Comparison of ENCODE assay signal across 20 cellular contexts in genomic region chr4:140645614-140646412, GRCh38.
DNase-seq lines count a peak whose midpoint lies in the region; ATAC-seq and TF ChIP-seq lines count a peak whose summit lies in the region.
"Had no signal": no experiment of that assay in that cellular context is flagged by ENCODE, and none has a peak within 500 bp of the region (broad histone marks: within the 10 kb centered on the region; RNA-seq: fewer than 3 reads in every experiment).

No MANE protein-coding gene starts in this region.

- H3K4me1 Mint-ChIP-seq in chondrocyte (ENCODE audit: low read depth) (peaks cover 3% of the 10 kb centered on the region), type B pancreatic cell (ENCODE audit: unreplicated experiment) (peaks cover 26% of the 10 kb centered on the region), T-cell (no peaks in the 10 kb centered on the region)

- no peak overlapping the region for H3K4me3 Mint-ChIP-seq in chondrocyte (ENCODE audit: unreplicated experiment)
- H3K4me3 Mint-ChIP-seq in type B pancreatic cell: no peak overlapping the region
- no peak overlapping the region for H3K4me3 Mint-ChIP-seq in T-cell
- H3K4me3 Mint-ChIP-seq: CD4-positive, alpha-beta T cell; immature natural killer cell had no signal

- CTCF ChIA-PET in T-cell (lab: Charles Lee): interaction anchor here in 1 of 2 donors (0.5 kb wide), 1 partner anchor 1453 kb away, joined by 3 read pairs; no protein-coding TSS in a partner anchor

- H3K27ac Mint-ChIP-seq in chondrocyte (ENCODE audit: unreplicated experiment) (peak overlapping the region; percentile 4), type B pancreatic cell (peak overlapping the region; percentile 24), T-cell (no peak overlapping the region)
- H3K27ac Mint-ChIP-seq: CD4-positive, alpha-beta T cell; immature natural killer cell had no signal

- DNase-seq in DMS53 (lab: John Stamatoyannopoulos, UW) (peak; percentile 17), DMS53 treated with DMSO at 0.1 percent for 48 hours (lab: John Stamatoyannopoulos, UW; ENCODE audit: unreplicated experiment) (no peak), chondrocyte (ENCODE audit: low spot score) (no peak), type B pancreatic cell (ENCODE audit: extremely low spot score, unreplicated experiment) (no peak), T-cell (no peak), GM19238 (ENCODE audit: insufficient read length, low spot score) (no peak)
- no peak for DNase-seq in stimulated activated CD4-positive, alpha-beta T cell treated with anti-CD3 and anti-CD28 coated beads, Interleukin-1b, Interleukin-23, amount 100 ng/mL, for 48 hours
- DNase-seq: activated gamma-delta T cell; CD4-positive, alpha-beta T cell; effector CD4-positive, alpha-beta T cell; foreskin keratinocyte; GF-D8; H7; immature natural killer cell; Kasumi-1; retina; stimulated activated naive CD4-positive, alpha-beta T cell had no signal

- H3K27ac ChIP-seq in liver (ENCODE audit: low read depth in 1 of 2, low read length in 2 of 2): no peak overlapping the region
- H3K27ac ChIP-seq: 22Rv1, ascending aorta, foreskin keratinocyte had no signal

- ATAC-seq in T-cell (replicated peaks in 1 of 4): no peak
- ATAC-seq: foreskin keratinocyte had no signal

- H3K36me3 Mint-ChIP-seq in chondrocyte (ENCODE audit: low read depth): peaks cover 25% of the 10 kb centered on the region
- peaks cover 41% of the 10 kb centered on the region for H3K36me3 Mint-ChIP-seq in type B pancreatic cell
- no peaks in the 10 kb centered on the region for H3K36me3 Mint-ChIP-seq in T-cell
- H3K36me3 Mint-ChIP-seq: immature natural killer cell had no signal

- TF ChIP-seq RAD21 in liver (IDR thresholded peaks at IDR 0.05): no peak

- no peaks in the 10 kb centered on the region for H3K27me3 ChIP-seq in liver (ENCODE audit: control insufficient read depth in 4 of 4, insufficient read depth in 4 of 4, low read length in 3 of 4)
- H3K27me3 ChIP-seq: ascending aorta, foreskin keratinocyte had no signal

- 49% methylated on average over 9 of the region's 9 CpGs for WGBS in liver

- no peaks in the 10 kb centered on the region for H3K9me3 ChIP-seq in liver (ENCODE audit: control insufficient read depth in 4 of 4, low read length in 3 of 4)
- H3K9me3 ChIP-seq: ascending aorta had no signal

- peaks cover 0 to 5% (median 0%) of the 10 kb centered on the region in 4 donors for H3K36me3 ChIP-seq in liver (ENCODE audit: control insufficient read depth in 4 of 4, insufficient read depth in 3 of 4, low read depth in 1 of 4, low read length in 3 of 4)

- POLR2A ChIA-PET in T-cell (lab: Charles Lee): no interaction called here

- no peaks in the 10 kb centered on the region for H3K9me3 Mint-ChIP-seq in chondrocyte (ENCODE audit: low read depth)
- H3K9me3 Mint-ChIP-seq in type B pancreatic cell: no peaks in the 10 kb centered on the region
- no peaks in the 10 kb centered on the region for H3K9me3 Mint-ChIP-seq in T-cell
- H3K9me3 Mint-ChIP-seq: CD4-positive, alpha-beta T cell; immature natural killer cell had no signal

- no peak for TF ChIP-seq CTCF in chondrocyte (IDR thresholded peaks at IDR 0.05)
- no peak for TF ChIP-seq CTCF in liver (IDR thresholded peaks at IDR 0.05; ENCODE audit: low read depth, low read length, missing input control)
- no peak for TF ChIP-seq CTCF in type B pancreatic cell (conservative IDR thresholded peaks at IDR 0.05)

- no peak overlapping the region for H3K4me3 ChIP-seq in liver (ENCODE audit: low read depth in 1 of 3, low read length in 3 of 3)
- H3K4me3 ChIP-seq: ascending aorta had no signal

- H3K4me1 ChIP-seq in liver (ENCODE audit: control insufficient read depth in 4 of 4, insufficient read depth in 4 of 4, low read length in 3 of 4): peaks cover 4 to 16% (median 8%) of the 10 kb centered on the region in 4 donors
- H3K4me1 ChIP-seq: ascending aorta, foreskin keratinocyte had no signal

- H3K27me3 Mint-ChIP-seq in chondrocyte (ENCODE audit: low read depth) (no peaks in the 10 kb centered on the region), type B pancreatic cell (no peaks in the 10 kb centered on the region), T-cell (peaks cover 17 to 20% of the 10 kb centered on the region in 2 donors)

- no peak overlapping the region for H3K9ac ChIP-seq in liver (ENCODE audit: low read depth in 1 of 2, low read length in 2 of 2)

TF ChIP-seq in liver, 16 proteins besides CTCF, POLR2A, EP300 and RAD21:
- TF ChIP-seq SP1 (IDR thresholded peaks at IDR 0.05): peak; percentile 23
- TF ChIP-seq NR2F2 (IDR thresholded peaks at IDR 0.05): no peak
- TF ChIP-seq TAF1 (conservative IDR thresholded peaks at IDR 0.05): no peak
- peak in 1 of 2 donors; percentile 30 for TF ChIP-seq RXRA (IDR thresholded peaks at IDR 0.05)

Comparison
In these comparisons a context has a peak if more than half of its experiments do, and no peak if none do; other contexts are left out.
1. H3K27ac Mint-ChIP-seq: peak in chondrocyte (single experiment) and type B pancreatic cell (single experiment); none in T-cell (0 of 2).